34 cellular contexts compared by ENCODE assay signal in the genomic region with DNA sequence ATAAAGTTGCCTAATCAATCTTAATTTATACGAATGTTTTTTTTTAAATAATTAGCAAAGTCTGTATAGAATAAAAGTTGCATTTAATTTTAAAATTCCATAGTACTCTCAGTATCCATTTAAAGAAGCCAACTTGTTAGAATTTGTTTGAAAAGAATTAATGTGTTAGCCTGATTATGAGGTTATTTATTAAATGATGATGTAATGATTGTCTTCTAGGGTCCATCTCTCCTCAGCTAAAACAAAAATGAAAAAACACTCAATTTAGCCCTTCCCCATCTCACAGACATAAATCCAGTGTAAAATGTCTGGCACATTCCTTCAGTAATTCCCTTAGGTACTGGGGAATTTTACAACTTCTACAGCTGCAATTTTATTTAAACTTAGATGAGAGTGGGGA.
"Had no signal": no experiment of that assay in that cellular context is flagged by ENCODE, and none has a peak within 500 bp of the region (broad histone marks: within the 10 kb centered on the region; RNA-seq: fewer than 3 reads in every experiment).

No MANE protein-coding gene starts in this region.

- H3K9me3 ChIP-seq: colonic mucosa, esophagus squamous epithelium, upper lobe of left lung had no signal

- H3K4me1 ChIP-seq: colonic mucosa, esophagus squamous epithelium, upper lobe of left lung had no signal

- ATAC-seq: activated CD8-positive, alpha-beta T cell treated with anti-CD3 and anti-CD28 coated beads for 36 hours; activated naive CD8-positive, alpha-beta T cell treated with anti-CD3 and anti-CD28 coated beads, Interleukin-2, amount 50 U/mL, for 24 hours; activated T-cell treated with anti-CD3 and anti-CD28 coated beads, Interleukin-2, amount 50 U/mL, for 4 hours; activated T-helper 17 cell treated with anti-CD3 and anti-CD28 coated beads, Interleukin-2, amount 50 U/mL, for 72 hours; left colon; natural killer cell; sciatic nerve; stimulated activated memory B cell treated with anti-CD40 and anti-IgM and Interleukin-4, amounts not matched to agents 10 μg/mL and 1 μg/mL and 100 μg/mL, for 72 hours; stimulated activated naive CD8-positive, alpha-beta T cell treated with anti-CD3 and anti-CD28 coated beads, Interleukin-15, amount 100 ng/mL, for 72 hours had no signal

- H3K27me3 ChIP-seq: colonic mucosa, esophagus squamous epithelium had no signal

- H3K4me3 Mint-ChIP-seq: activated CD4-positive, alpha-beta T cell treated with anti-CD3 and anti-CD28 coated beads, Interleukin-2, amount 10 ng/mL, durations not matched to agents 7 days and 5 days; activated CD8-positive, alpha-beta T cell treated with anti-CD3 and anti-CD28 coated beads for 36 hours; activated naive CD4-positive, alpha-beta T cell treated with anti-CD3 and anti-CD28 coated beads, Interleukin-2, amount 50 U/mL, for 24 hours; activated naive CD8-positive, alpha-beta T cell treated with anti-CD3 and anti-CD28 coated beads, Interleukin-2, amount 50 U/mL, for 24 hours; activated T-cell treated with anti-CD3 and anti-CD28 coated beads, Interleukin-2, amount 50 U/mL, for 4 hours; activated T-helper 17 cell treated with anti-CD3 and anti-CD28 coated beads, Interleukin-2, amount 50 U/mL, for 72 hours; central memory CD8-positive, alpha-beta T cell; immature natural killer cell; natural killer cell; stimulated activated memory B cell treated with anti-CD40 and anti-IgM and Interleukin-4, amounts not matched to agents 10 μg/mL and 1 μg/mL and 100 μg/mL, for 72 hours; stimulated activated naive CD8-positive, alpha-beta T cell treated with anti-CD3 and anti-CD28 coated beads, Interleukin-15, amount 100 ng/mL, for 72 hours had no signal

- H3K9me3 Mint-ChIP-seq: activated CD4-positive, alpha-beta T cell treated with anti-CD3 and anti-CD28 coated beads, Interleukin-2, amount 10 ng/mL, durations not matched to agents 7 days and 5 days; activated CD8-positive, alpha-beta T cell treated with anti-CD3 and anti-CD28 coated beads for 36 hours; activated naive CD4-positive, alpha-beta T cell treated with anti-CD3 and anti-CD28 coated beads, Interleukin-2, amount 50 U/mL, for 24 hours; activated naive CD8-positive, alpha-beta T cell treated with anti-CD3 and anti-CD28 coated beads, Interleukin-2, amount 50 U/mL, for 24 hours; activated T-cell treated with anti-CD3 and anti-CD28 coated beads, Interleukin-2, amount 50 U/mL, for 4 hours; activated T-helper 17 cell treated with anti-CD3 and anti-CD28 coated beads, Interleukin-2, amount 50 U/mL, for 72 hours; central memory CD8-positive, alpha-beta T cell; immature natural killer cell; natural killer cell; stimulated activated memory B cell treated with anti-CD40 and anti-IgM and Interleukin-4, amounts not matched to agents 10 μg/mL and 1 μg/mL and 100 μg/mL, for 72 hours; stimulated activated naive CD8-positive, alpha-beta T cell treated with anti-CD3 and anti-CD28 coated beads, Interleukin-15, amount 100 ng/mL, for 72 hours had no signal

- H3K27me3 Mint-ChIP-seq: activated CD4-positive, alpha-beta T cell treated with anti-CD3 and anti-CD28 coated beads, Interleukin-2, amount 10 ng/mL, durations not matched to agents 7 days and 5 days; activated CD8-positive, alpha-beta T cell treated with anti-CD3 and anti-CD28 coated beads for 36 hours; activated naive CD4-positive, alpha-beta T cell treated with anti-CD3 and anti-CD28 coated beads, Interleukin-2, amount 50 U/mL, for 24 hours; activated naive CD8-positive, alpha-beta T cell treated with anti-CD3 and anti-CD28 coated beads, Interleukin-2, amount 50 U/mL, for 24 hours; activated T-helper 17 cell treated with anti-CD3 and anti-CD28 coated beads, Interleukin-2, amount 50 U/mL, for 72 hours; central memory CD8-positive, alpha-beta T cell; progenitor cell of endocrine pancreas; stimulated activated memory B cell treated with anti-CD40 and anti-IgM and Interleukin-4, amounts not matched to agents 10 μg/mL and 1 μg/mL and 100 μg/mL, for 72 hours; stimulated activated naive CD8-positive, alpha-beta T cell treated with anti-CD3 and anti-CD28 coated beads, Interleukin-15, amount 100 ng/mL, for 72 hours had no signal

- H3K27ac Mint-ChIP-seq: activated CD4-positive, alpha-beta T cell treated with anti-CD3 and anti-CD28 coated beads, Interleukin-2, amount 10 ng/mL, durations not matched to agents 7 days and 5 days; activated CD8-positive, alpha-beta T cell treated with anti-CD3 and anti-CD28 coated beads for 36 hours; activated naive CD4-positive, alpha-beta T cell treated with anti-CD3 and anti-CD28 coated beads, Interleukin-2, amount 50 U/mL, for 24 hours; activated naive CD8-positive, alpha-beta T cell treated with anti-CD3 and anti-CD28 coated beads, Interleukin-2, amount 50 U/mL, for 24 hours; activated T-helper 17 cell treated with anti-CD3 and anti-CD28 coated beads, Interleukin-2, amount 50 U/mL, for 72 hours; immature natural killer cell; natural killer cell; progenitor cell of endocrine pancreas; stimulated activated memory B cell treated with anti-CD40 and anti-IgM and Interleukin-4, amounts not matched to agents 10 μg/mL and 1 μg/mL and 100 μg/mL, for 72 hours; stimulated activated naive CD8-positive, alpha-beta T cell treated with anti-CD3 and anti-CD28 coated beads, Interleukin-15, amount 100 ng/mL, for 72 hours had no signal

- H3K36me3 ChIP-seq: colonic mucosa had no signal

- H3K27ac ChIP-seq: colonic mucosa, epithelial cell of prostate, esophagus squamous epithelium, upper lobe of left lung had no signal

- H3K4me1 Mint-ChIP-seq: immature natural killer cell; stimulated activated naive CD8-positive, alpha-beta T cell treated with anti-CD3 and anti-CD28 coated beads, Interleukin-15, amount 100 ng/mL, for 72 hours had no signal

- H3K4me3 ChIP-seq: colonic mucosa, esophagus squamous epithelium, smooth muscle cell, upper lobe of left lung had no signal

- H3K4me2 ChIP-seq: smooth muscle cell had no signal

- DNase-seq: activated CD4-positive, alpha-beta T cell treated with anti-CD3 and anti-CD28 coated beads for 1 hour; activated CD4-positive, alpha-beta T cell treated with anti-CD3 and anti-CD28 coated beads, Interleukin-2, amount 10 ng/mL, durations not matched to agents 7 days and 5 days; activated CD8-positive, alpha-beta T cell treated with anti-CD3 and anti-CD28 coated beads for 36 hours; activated gamma-delta T cell treated with Interleukin-2 at 50 U/mL for 16 hours; activated naive CD8-positive, alpha-beta T cell treated with anti-CD3 and anti-CD28 coated beads, Interleukin-2, amount 50 U/mL, for 24 hours; activated T-cell treated with anti-CD3 and anti-CD28 coated beads, Interleukin-2, amount 50 U/mL, for 4 hours; anterior cingulate cortex; colonic mucosa; effector CD8-positive, alpha-beta T cell; esophagus squamous epithelium; head of caudate nucleus; hippocampal formation; immature natural killer cell; kidney; left colon; midbrain; natural killer cell; stimulated activated CD4-positive, alpha-beta T cell treated with anti-CD3 and anti-CD28 coated beads, Interleukin-1b, Interleukin-23, amount 100 ng/mL, for 48 hours; stimulated activated CD4-positive, alpha-beta T cell treated with anti-CD3 and anti-CD28 coated beads, Interleukin-4, amount 100 ng/mL, for 4 hours; stimulated activated CD8-positive, alpha-beta memory T cell treated with anti-CD3 and anti-CD28 coated beads, Interleukin-4, amount 100 ng/mL, for 48 hours; stimulated activated naive CD8-positive, alpha-beta T cell treated with anti-CD3 and anti-CD28 coated beads, Interleukin-15, amount 100 ng/mL, for 72 hours; substantia nigra; T-helper 2 cell; upper lobe of left lung had no signal

- FAIRE-seq: bronchial epithelial cell, endometrium, kidney had no signal
